Comparison of ENCODE assay signal across 8 cellular contexts in the genomic region with DNA sequence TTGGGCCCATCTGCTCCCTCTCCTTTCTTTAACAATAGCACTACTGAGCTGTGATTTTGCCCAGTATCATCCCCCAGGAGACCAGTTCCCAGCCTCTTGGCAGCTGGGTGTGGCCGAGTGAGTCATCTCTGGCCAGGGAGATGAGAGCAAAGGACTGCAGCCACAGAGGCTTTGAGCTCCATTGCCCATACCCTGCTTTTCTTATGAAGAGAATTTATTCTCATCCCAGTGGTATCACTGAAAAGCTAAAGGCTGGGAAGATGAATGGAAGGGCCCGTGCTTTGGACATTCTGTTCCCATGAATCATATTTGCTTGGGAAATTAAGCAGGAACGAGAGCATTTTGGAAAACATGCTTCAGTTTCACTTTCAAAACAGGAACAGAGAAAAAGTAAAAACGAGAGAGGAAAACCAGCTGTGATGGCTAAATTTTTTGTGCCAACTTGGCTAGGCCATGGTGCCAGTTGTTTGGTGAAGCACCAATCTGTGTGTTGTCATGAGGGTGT. TPM values are rescaled to one million over a fixed set of nuclear protein-coding genes. Genes with fewer than 3 reads are reported as not detected.
DNase-seq lines count a peak whose midpoint lies in the region; ATAC-seq and TF ChIP-seq lines count a peak whose summit lies in the region.

No MANE protein-coding gene starts in this region.

- H3K27me3 ChIP-seq in rectal smooth muscle tissue (ENCODE audit: control insufficient read depth, insufficient read depth, low read length): no peaks in the 10 kb centered on the region
- no peaks in the 10 kb centered on the region for H3K27me3 ChIP-seq in CD4-positive, alpha-beta T cell (ENCODE audit: control insufficient read depth, insufficient read depth, low read length)

- no peak for TF ChIP-seq CTCF in HEK293 (tag by site-specific recombination; IDR thresholded peaks at IDR 0.05)
- TF ChIP-seq CTCF in fibroblast of the aortic adventitia (IDR thresholded peaks at IDR 0.05; ENCODE audit: insufficient read depth, low read length): no peak
- TF ChIP-seq CTCF in CD4-positive, alpha-beta T cell (IDR thresholded peaks at IDR 0.05): no peak

- peak; percentile 12 for DNase-seq in COR-L47 (lab: John Stamatoyannopoulos, UW)
- DNase-seq in SHP77 treated with DMSO at 0.1 percent for 48 hours (lab: John Stamatoyannopoulos, UW): peak; percentile 12
- peak; percentile 95 for DNase-seq in fibroblast of the aortic adventitia (ENCODE audit: low read depth)
- no peak for DNase-seq in CD4-positive, alpha-beta T cell
- DNase-seq in activated naive CD4-positive, alpha-beta T cell treated with Interleukin-2 at 50 U/mL for 16 hours: no peak
- no peak for DNase-seq in pons (ENCODE audit: low spot score)

- H3K4me3 Mint-ChIP-seq in CD4-positive, alpha-beta T cell: no peak overlapping the region

- H3K27me3 Mint-ChIP-seq in CD4-positive, alpha-beta T cell: peaks cover 24% of the 10 kb centered on the region

- POLR2A ChIA-PET in HEK293 (lab: Yijun Ruan, JAX): interaction anchor here (1.3 kb wide), 1 partner anchor 14 kb away, joined by 9 read pairs; a partner anchor contains a TSS
- POLR2A ChIA-PET in CD4-positive, alpha-beta T cell (lab: Charles Lee): no interaction called here

- H3K36me3 Mint-ChIP-seq in CD4-positive, alpha-beta T cell (ENCODE audit: low read depth): no peaks in the 10 kb centered on the region

- no peaks in the 10 kb centered on the region for H3K9me3 Mint-ChIP-seq in CD4-positive, alpha-beta T cell

- no peaks in the 10 kb centered on the region for H3K4me1 ChIP-seq in HEK293 (ENCODE audit: control insufficient read depth, insufficient read depth, low read length)
- H3K4me1 ChIP-seq in rectal smooth muscle tissue (ENCODE audit: control insufficient read depth, insufficient read depth, low read length): peaks cover 10% of the 10 kb centered on the region

- H3K27ac Mint-ChIP-seq in CD4-positive, alpha-beta T cell: no peak overlapping the region

- no peaks in the 10 kb centered on the region for H3K36me3 ChIP-seq in HEK293 (ENCODE audit: control insufficient read depth in 2 of 2, insufficient read depth in 1 of 2, low read length in 2 of 2)
- H3K36me3 ChIP-seq in rectal smooth muscle tissue (ENCODE audit: control insufficient read depth, insufficient read depth, low read length): no peaks in the 10 kb centered on the region

- H3K27ac ChIP-seq in HEK293 (ENCODE audit: extremely low read depth, low read depth, low read length) (no peak overlapping the region), rectal smooth muscle tissue (ENCODE audit: low read depth, low read length) (peak overlapping the region; percentile 88)
- H3K27ac ChIP-seq in CD4-positive, alpha-beta T cell (ENCODE audit: low read depth, low read length): no peak overlapping the region

- intact Hi-C loops in CD4-positive, alpha-beta T cell (cut with DNase I, micrococcal nuclease): no loop called here

- CTCF ChIA-PET in HEK293 (lab: Yijun Ruan, JAX): no interaction called here
- CTCF ChIA-PET in CD4-positive, alpha-beta T cell (lab: Charles Lee): no interaction called here

- H3K4me3 ChIP-seq in HEK293 (ENCODE audit: low read depth, low read length) (no peak overlapping the region), fibroblast of the aortic adventitia (ENCODE audit: low read depth, low read length) (peak overlapping the region; percentile 60), rectal smooth muscle tissue (ENCODE audit: low read length) (peak overlapping the region; percentile 17)

- no peaks in the 10 kb centered on the region for H3K4me1 Mint-ChIP-seq in CD4-positive, alpha-beta T cell (ENCODE audit: low read depth)

- no peaks in the 10 kb centered on the region for H3K9me3 ChIP-seq in HEK293 (ENCODE audit: control insufficient read depth, insufficient read depth, low read depth, low read length)
- no peaks in the 10 kb centered on the region for H3K9me3 ChIP-seq in CD4-positive, alpha-beta T cell (ENCODE audit: control insufficient read depth, low read length)

- ATAC-seq in CD4-positive, alpha-beta T cell (ENCODE audit: poor library complexity): no peak

- no peak overlapping the region for H3K9ac ChIP-seq in rectal smooth muscle tissue (ENCODE audit: low read length)

TF ChIP-seq in HEK293, 187 proteins besides CTCF, POLR2A, EP300 and RAD21 (continues in another document):
- peak; percentile 76; the same call in 1 of the 2 replicates for TF ChIP-seq KLF9 (tag by site-specific recombination; IDR thresholded peaks at IDR 0.05; ENCODE audit: low read depth)
- TF ChIP-seq KLF1 (tag by site-specific recombination; IDR thresholded peaks at IDR 0.05): 0 out of 2 replicates have a peak, but pooled peaks have one; percentile 45
- TF ChIP-seq KLF8 (tag by site-specific recombination; IDR thresholded peaks at IDR 0.05): 0 out of 2 replicates have a peak, but pooled peaks have one; percentile 22
- no peak for TF ChIP-seq SP7 (tag by site-specific recombination; IDR thresholded peaks at IDR 0.05)
- TF ChIP-seq KLF16 (tag by site-specific recombination; IDR thresholded peaks at IDR 0.05): no peak
- no peak for TF ChIP-seq ZNF776 (tag by site-specific recombination; IDR thresholded peaks at IDR 0.05; ENCODE audit: borderline replicate concordance)
- TF ChIP-seq ZNF629 (tag by site-specific recombination; IDR thresholded peaks at IDR 0.05): no peak
- TF ChIP-seq, protein P1, sequence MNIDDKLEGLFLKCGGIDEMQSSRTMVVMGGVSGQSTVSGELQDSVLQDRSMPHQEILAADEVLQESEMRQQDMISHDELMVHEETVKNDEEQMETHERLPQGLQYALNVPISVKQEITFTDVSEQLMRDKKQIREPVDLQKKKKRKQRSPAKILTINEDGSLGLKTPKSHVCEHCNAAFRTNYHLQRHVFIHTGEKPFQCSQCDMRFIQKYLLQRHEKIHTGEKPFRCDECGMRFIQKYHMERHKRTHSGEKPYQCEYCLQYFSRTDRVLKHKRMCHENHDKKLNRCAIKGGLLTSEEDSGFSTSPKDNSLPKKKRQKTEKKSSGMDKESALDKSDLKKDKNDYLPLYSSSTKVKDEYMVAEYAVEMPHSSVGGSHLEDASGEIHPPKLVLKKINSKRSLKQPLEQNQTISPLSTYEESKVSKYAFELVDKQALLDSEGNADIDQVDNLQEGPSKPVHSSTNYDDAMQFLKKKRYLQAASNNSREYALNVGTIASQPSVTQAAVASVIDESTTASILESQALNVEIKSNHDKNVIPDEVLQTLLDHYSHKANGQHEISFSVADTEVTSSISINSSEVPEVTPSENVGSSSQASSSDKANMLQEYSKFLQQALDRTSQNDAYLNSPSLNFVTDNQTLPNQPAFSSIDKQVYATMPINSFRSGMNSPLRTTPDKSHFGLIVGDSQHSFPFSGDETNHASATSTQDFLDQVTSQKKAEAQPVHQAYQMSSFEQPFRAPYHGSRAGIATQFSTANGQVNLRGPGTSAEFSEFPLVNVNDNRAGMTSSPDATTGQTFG (tag by site-specific recombination; IDR thresholded peaks at IDR 0.05; ENCODE audit: borderline replicate concordance): no peak
- TF ChIP-seq, protein P2, sequence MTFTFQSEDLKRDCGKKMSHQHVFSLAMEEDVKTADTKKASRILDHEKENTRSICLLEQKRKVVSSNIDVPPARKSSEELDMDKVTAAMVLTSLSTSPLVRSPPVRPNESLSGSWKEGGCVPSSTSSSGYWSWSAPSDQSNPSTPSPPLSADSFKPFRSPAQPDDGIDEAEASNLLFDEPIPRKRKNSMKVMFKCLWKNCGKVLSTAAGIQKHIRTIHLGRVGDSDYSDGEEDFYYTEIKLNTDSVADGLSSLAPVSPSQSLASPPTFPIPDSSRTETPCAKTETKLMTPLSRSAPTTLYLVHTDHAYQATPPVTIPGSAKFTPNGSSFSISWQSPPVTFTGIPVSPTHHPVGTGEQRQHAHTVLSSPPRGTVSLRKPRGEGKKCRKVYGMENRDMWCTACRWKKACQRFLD (tag by site-specific recombination; IDR thresholded peaks at IDR 0.05): no peak
- no peak for TF ChIP-seq ZNF701 (tag by site-specific recombination; IDR thresholded peaks at IDR 0.05)
- no peak for TF ChIP-seq ZNF433 (tag by site-specific recombination; IDR thresholded peaks at IDR 0.05; ENCODE audit: low read depth)
- TF ChIP-seq, protein P3, sequence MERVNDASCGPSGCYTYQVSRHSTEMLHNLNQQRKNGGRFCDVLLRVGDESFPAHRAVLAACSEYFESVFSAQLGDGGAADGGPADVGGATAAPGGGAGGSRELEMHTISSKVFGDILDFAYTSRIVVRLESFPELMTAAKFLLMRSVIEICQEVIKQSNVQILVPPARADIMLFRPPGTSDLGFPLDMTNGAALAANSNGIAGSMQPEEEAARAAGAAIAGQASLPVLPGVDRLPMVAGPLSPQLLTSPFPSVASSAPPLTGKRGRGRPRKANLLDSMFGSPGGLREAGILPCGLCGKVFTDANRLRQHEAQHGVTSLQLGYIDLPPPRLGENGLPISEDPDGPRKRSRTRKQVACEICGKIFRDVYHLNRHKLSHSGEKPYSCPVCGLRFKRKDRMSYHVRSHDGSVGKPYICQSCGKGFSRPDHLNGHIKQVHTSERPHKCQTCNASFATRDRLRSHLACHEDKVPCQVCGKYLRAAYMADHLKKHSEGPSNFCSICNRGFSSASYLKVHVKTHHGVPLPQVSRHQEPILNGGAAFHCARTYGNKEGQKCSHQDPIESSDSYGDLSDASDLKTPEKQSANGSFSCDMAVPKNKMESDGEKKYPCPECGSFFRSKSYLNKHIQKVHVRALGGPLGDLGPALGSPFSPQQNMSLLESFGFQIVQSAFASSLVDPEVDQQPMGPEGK (tag by site-specific recombination; IDR thresholded peaks at IDR 0.05): no peak
- peak; percentile 59; the same call in 1 of the 2 replicates for TF ChIP-seq PRDM1 (tag by site-specific recombination; IDR thresholded peaks at IDR 0.05)
- peak; percentile 34; the same call in 1 of the 2 replicates for TF ChIP-seq KLF7 (tag by site-specific recombination; IDR thresholded peaks at IDR 0.05; ENCODE audit: borderline replicate concordance)
- TF ChIP-seq BCL11A (tag by site-specific recombination; IDR thresholded peaks at IDR 0.05; ENCODE audit: low read depth): peak; percentile 37; the same call in 1 of the 2 replicates
- no peak for TF ChIP-seq ZNF223 (tag by site-specific recombination; IDR thresholded peaks at IDR 0.05)

RNA-seq across cellular contexts. Expression of a gene that starts 14.9 kb away (rescaled TPM):
- total RNA-seq in fibroblast of the aortic adventitia (ENCODE audit: low replicate concordance): 246 and 355 TPM in 2 replicates
- total RNA-seq in CD4-positive, alpha-beta T cell: 10 to 100 TPM; 21.8 to 24.2 TPM

RNA-seq across cellular contexts. Expression of a gene that starts 17.2 kb away (rescaled TPM):
- total RNA-seq in fibroblast of the aortic adventitia (ENCODE audit: low replicate concordance): not detected in 2 replicates
- not detected for total RNA-seq in CD4-positive, alpha-beta T cell

RNA-seq across cellular contexts. Expression of a gene that starts 54.6 kb away (rescaled TPM):
- total RNA-seq in fibroblast of the aortic adventitia (ENCODE audit: low replicate concordance): not detected in 2 replicates
- total RNA-seq in CD4-positive, alpha-beta T cell: not detected

Comparison
In these comparisons a context has a peak if more than half of its experiments do, and no peak if none do; other contexts are left out.
1. DNase-seq: peak in COR-L47 (single experiment), SHP77 treated with DMSO at 0.1 percent for 48 hours (single experiment) and fibroblast of the aortic adventitia (single experiment); none in CD4-positive, alpha-beta T cell (0 of 10), activated naive CD4-positive, alpha-beta T cell treated with Interleukin-2 at 50 U/mL for 16 hours (single experiment) and pons (single experiment).